In genomic region chr14:99699861-99700260, GRCh38 we compare ENCODE assay signal across 24 cellular contexts. TPM values are rescaled to one million over a fixed set of nuclear protein-coding genes. Genes with fewer than 3 reads are reported as not detected.
"Had no signal": no experiment of that assay in that cellular context is flagged by ENCODE, and none has a peak within 500 bp of the region (broad histone marks: within the 10 kb centered on the region; RNA-seq: fewer than 3 reads in every experiment).

No MANE protein-coding gene starts in this region.

- H3K36me3 ChIP-seq: breast epithelium, SJSA1 had no signal

- H3K4me3 ChIP-seq: breast epithelium, K562, SJSA1 had no signal

- H3K27ac Mint-ChIP-seq: activated B cell treated with CpG ODN at 0.5 μM for 24 hours; activated CD4-positive, alpha-beta T cell treated with anti-CD3 and anti-CD28 coated beads, Interleukin-2, amount 10 ng/mL, durations not matched to agents 24 days and 14 days; T-helper 1 cell treated with Interleukin-12 subunit alpha and Interleukin-12 subunit beta and Interleukin-4 antibody, amounts not matched to agents 30 μg/mL and 1 μg/mL, for 36 hours had no signal

- H3K4me1 ChIP-seq: breast epithelium, SJSA1 had no signal

- H3K4me1 Mint-ChIP-seq: activated B cell treated with CpG ODN at 0.5 μM for 24 hours had no signal

- H3K27ac ChIP-seq: breast epithelium, SJSA1 had no signal

- H3K27me3 ChIP-seq: breast epithelium, SJSA1 had no signal

- H3K4me3 Mint-ChIP-seq: activated B cell treated with CpG ODN at 0.5 μM for 24 hours; activated CD4-positive, alpha-beta T cell treated with anti-CD3 and anti-CD28 coated beads, Interleukin-2, amount 10 ng/mL, durations not matched to agents 24 days and 14 days; T-helper 1 cell treated with Interleukin-12 subunit alpha and Interleukin-12 subunit beta and Interleukin-4 antibody, amounts not matched to agents 30 μg/mL and 1 μg/mL, for 36 hours had no signal

- DNase-seq: activated B cell treated with CpG ODN at 0.5 μM for 24 hours; activated CD4-positive, alpha-beta T cell treated with anti-CD3 and anti-CD28 coated beads for 1 hour; activated CD4-positive, alpha-beta T cell treated with anti-CD3 and anti-CD28 coated beads, Interleukin-2, amount 10 ng/mL, durations not matched to agents 24 days and 14 days; activated CD4-positive, alpha-beta T cell treated with anti-CD3 and anti-CD28 coated beads, Interleukin-2, amount 50 U/mL, for 48 hours; activated naive CD4-positive, alpha-beta T cell treated with anti-CD3 and anti-CD28 coated beads, Interleukin-2, amount 50 U/mL, for 16 hours; activated T-cell treated with anti-CD3 and anti-CD28 coated beads, Interleukin-2, amount 50 U/mL, for 1 hour; aorta; Karpas-422; MM.1S; NCI-H1105; NCI-H1436; NCI-H1694 treated with DMSO at 0.1 percent for 48 hours; NCI-H2029 treated with DMSO at 0.1 percent for 48 hours; NCI-H345; NCI-H510A; NCI-H526 treated with DMSO at 0.1 percent for 48 hours; PC-3; SHP77; SW 1271 had no signal

- ATAC-seq: K562, PC-3, SK-N-SH treated with all-trans-retinoic acid at 6 μM for 48 hours had no signal

RNA-seq across cellular contexts. Expression of gene CYP46A1, which starts 15.8 kb away (rescaled TPM):
- total RNA-seq: activated B cell treated with CpG ODN at 0.5 μM for 24 hours, K562 had no signal

RNA-seq across cellular contexts. Expression of gene HHIPL1, which starts 54.9 kb away (rescaled TPM):
- total RNA-seq: activated B cell treated with CpG ODN at 0.5 μM for 24 hours; activated CD4-positive, alpha-beta T cell treated with anti-CD3 and anti-CD28 coated beads, Interleukin-2, amount 10 ng/mL, durations not matched to agents 24 days and 14 days; K562 had no signal
